In genomic region chr6:111984081-111984480, GRCh38 we compare ENCODE assay signal across 18 cellular contexts.
DNase-seq lines count a peak whose midpoint lies in the region; ATAC-seq, FAIRE-seq and TF ChIP-seq lines count a peak whose summit lies in the region.
"Had no signal": no experiment of that assay in that cellular context is flagged by ENCODE, and none has a peak within 500 bp of the region (broad histone marks: within the 10 kb centered on the region; RNA-seq: fewer than 3 reads in every experiment).

No MANE protein-coding gene starts in this region.

- no peak overlapping the region for H3K9ac ChIP-seq in trophoblast cell (ENCODE audit: low read length)
- no peak overlapping the region for H3K9ac ChIP-seq in HepG2 (ENCODE audit: insufficient read depth, low read depth, low read length)

- BruUV-seq in Calu3 (replicated peaks; lab: Mats Ljungman, UMichigan), result no TSS peak
- BruUV-seq in HepG2 (replicated peaks; lab: Mats Ljungman, UMichigan), result no TSS peak

- H3K4ac ChIP-seq in trophoblast cell (ENCODE audit: low read depth, low read length), result peak overlapping the region; percentile 73

- H3K27ac ChIP-seq in CD4-positive, CD25-positive, alpha-beta regulatory T cell (ENCODE audit: insufficient read depth, low read length, poor library complexity, severe bottlenecking), result no peak overlapping the region
- H3K27ac ChIP-seq in trophoblast cell (ENCODE audit: low read depth, low read length) (peak overlapping the region; percentile 86), lower lobe of right lung (no peak overlapping the region), HepG2 (ENCODE audit: extremely low read length, insufficient read depth, low read length) (no peak overlapping the region)
- H3K27ac ChIP-seq: neutrophil, thoracic aorta had no signal

- H3K14ac ChIP-seq in trophoblast cell (ENCODE audit: low read length), result peak overlapping the region; percentile 87

- peak overlapping the region; percentile 61 for H4K8ac ChIP-seq in trophoblast cell (ENCODE audit: low read depth, low read length)

- H3K4me2 ChIP-seq in trophoblast cell (ENCODE audit: low read length), result no peak overlapping the region
- no peak overlapping the region for H3K4me2 ChIP-seq in HepG2 (ENCODE audit: low read depth, low read length)

- DNase-seq in CD4-positive, CD25-positive, alpha-beta regulatory T cell, result no peak
- DNase-seq in Calu3, result no peak
- peak; percentile 53 for DNase-seq in activated naive CD8-positive, alpha-beta T cell treated with anti-CD3 and anti-CD28 coated beads, Interleukin-2, amount 50 U/mL, for 24 hours
- DNase-seq in trophoblast cell, result no peak
- no peak for DNase-seq in immature natural killer cell
- no peak for DNase-seq in lower lobe of right lung
- no peak for DNase-seq in HepG2 (ENCODE audit: low spot score)
- DNase-seq: anterior cingulate cortex; COR-L47; effector memory CD4-positive, alpha-beta T cell; islet precursor cell; NCI-H1930; NCI-H510A treated with DMSO at 0.1 percent for 48 hours; SHP77 had no signal

- TF ChIP-seq CTCF in Calu3 (IDR thresholded peaks at IDR 0.05; ENCODE audit: unreplicated experiment) (no peak), lower lobe of right lung (IDR thresholded peaks at IDR 0.05) (no peak), HepG2 (CRISPR knock-in tag; IDR thresholded peaks at IDR 0.05) (no peak)

- CTCF ChIA-PET in Calu3 (lab: Charles Lee), result interaction anchor here (0.9 kb wide), 1 partner anchor 43 kb away, joined by 3 read pairs; no protein-coding TSS in a partner anchor
- CTCF ChIA-PET in HepG2 (lab: Yijun Ruan, JAX; ENCODE audit: low intra/inter-chr PET ratio, low total read pairs), result no interaction called here

- H3K4me1 ChIP-seq in CD4-positive, CD25-positive, alpha-beta regulatory T cell (ENCODE audit: control insufficient read depth, insufficient read depth, low read length, poor library complexity, severe bottlenecking), result peaks cover 39% of the 10 kb centered on the region
- H3K4me1 ChIP-seq in trophoblast cell (ENCODE audit: control insufficient read depth in 1 of 2, insufficient read depth in 2 of 2, low read length in 2 of 2) (peaks cover 9 to 25% of the 10 kb centered on the region in 2 experiments), lower lobe of right lung (peaks cover 6% of the 10 kb centered on the region), HepG2 (ENCODE audit: insufficient read depth, low read length) (no peaks in the 10 kb centered on the region)

- H3K4me3 Mint-ChIP-seq in CD4-positive, CD25-positive, alpha-beta regulatory T cell, result peak overlapping the region in 1 of 4 donors; percentile 52
- H3K4me3 Mint-ChIP-seq in Calu3 (ENCODE audit: low read depth, unreplicated experiment) (no peak overlapping the region), immature natural killer cell (no peak overlapping the region)
- no peak overlapping the region for H3K4me3 Mint-ChIP-seq in activated naive CD8-positive, alpha-beta T cell treated with anti-CD3 and anti-CD28 coated beads, Interleukin-2, amount 50 U/mL, for 24 hours
- H3K4me3 Mint-ChIP-seq: T-helper 1 cell treated with Interleukin-12 subunit alpha and Interleukin-12 subunit beta and Interleukin-4 antibody, amounts not matched to agents 30 μg/mL and 1 μg/mL, for 36 hours had no signal

- no peaks in the 10 kb centered on the region for H3K9me3 ChIP-seq in CD4-positive, CD25-positive, alpha-beta regulatory T cell (ENCODE audit: control insufficient read depth in 2 of 2, low read length in 2 of 2)
- peaks cover 3% of the 10 kb centered on the region for H3K9me3 ChIP-seq in trophoblast cell (ENCODE audit: insufficient read depth, low read depth, low read length)
- no peaks in the 10 kb centered on the region for H3K9me3 ChIP-seq in lower lobe of right lung
- no peaks in the 10 kb centered on the region for H3K9me3 ChIP-seq in HepG2 (ENCODE audit: low read length)
- H3K9me3 ChIP-seq: neutrophil, thoracic aorta had no signal

- peak overlapping the region; percentile 98 for H2AK5ac ChIP-seq in trophoblast cell (ENCODE audit: low read length)

- TF ChIP-seq POLR2A in HepG2 (IDR thresholded peaks at IDR 0.05; ENCODE audit: insufficient read depth in 1 of 2, low read depth in 2 of 2, low read length in 2 of 2), result no peak

- H3K4me1 Mint-ChIP-seq in CD4-positive, CD25-positive, alpha-beta regulatory T cell, result peaks cover 4 to 87% (median 36%) of the 10 kb centered on the region in 4 donors
- peaks cover 35% of the 10 kb centered on the region for H3K4me1 Mint-ChIP-seq in Calu3 (ENCODE audit: low read depth, unreplicated experiment)
- H3K4me1 Mint-ChIP-seq in activated naive CD8-positive, alpha-beta T cell treated with anti-CD3 and anti-CD28 coated beads, Interleukin-2, amount 50 U/mL, for 24 hours, result peaks cover 66% of the 10 kb centered on the region
- peaks cover 46 to 60% of the 10 kb centered on the region in 2 donors for H3K4me1 Mint-ChIP-seq in immature natural killer cell

- POLR2A ChIA-PET in HepG2 (lab: Yijun Ruan, JAX), result no interaction called here

- H3K27ac Mint-ChIP-seq in CD4-positive, CD25-positive, alpha-beta regulatory T cell, result peak overlapping the region; percentile 38 to 87 (median 60)
- peak overlapping the region; percentile 70 for H3K27ac Mint-ChIP-seq in Calu3 (ENCODE audit: unreplicated experiment)
- peak overlapping the region; percentile 96 for H3K27ac Mint-ChIP-seq in activated naive CD8-positive, alpha-beta T cell treated with anti-CD3 and anti-CD28 coated beads, Interleukin-2, amount 50 U/mL, for 24 hours
- peak overlapping the region in 3 of 6 donors; percentile 33 to 80 (median 52) for H3K27ac Mint-ChIP-seq in immature natural killer cell
- H3K27ac Mint-ChIP-seq: T-helper 1 cell treated with Interleukin-12 subunit alpha and Interleukin-12 subunit beta and Interleukin-4 antibody, amounts not matched to agents 30 μg/mL and 1 μg/mL, for 36 hours had no signal

- no peak overlapping the region for H4K12ac ChIP-seq in trophoblast cell (ENCODE audit: low read depth, low read length)

- TF ChIP-seq EP300 in HepG2 (IDR thresholded peaks at IDR 0.05; ENCODE audit: low read depth in 2 of 2, low read length in 2 of 2), result no peak
- TF ChIP-seq EP300 in HepG2 (CRISPR knock-in tag; IDR thresholded peaks at IDR 0.05; ENCODE audit: borderline replicate concordance), result no peak

- no peak for FAIRE-seq in HepG2 (lab: Jason Lieb, UNC)

- H3K79me2 ChIP-seq in trophoblast cell (ENCODE audit: control insufficient read depth, insufficient read depth, low read length, poor library complexity) (peaks cover 14% of the 10 kb centered on the region), HepG2 (ENCODE audit: insufficient read depth, low read length) (no peaks in the 10 kb centered on the region)

- intact Hi-C loops in Calu3 (cut with micrococcal nuclease; ENCODE audit: unreplicated experiment), result no loop called here
- intact Hi-C loops in lower lobe of right lung (cut with DNase I), result no loop called here
- intact Hi-C loops in HepG2 (cut with micrococcal nuclease; ENCODE audit: unreplicated experiment), result no loop called here

- peaks cover 42% of the 10 kb centered on the region for H3K79me1 ChIP-seq in trophoblast cell (ENCODE audit: low read length)

- in situ Hi-C loops in HepG2 (cut with HindIII; ENCODE audit: extremely low pct_ligation_motif_present, low pct_unique_long_range_greater_than_20kb), result no loop called here

- no peak overlapping the region for H3K4me3 ChIP-seq in CD4-positive, CD25-positive, alpha-beta regulatory T cell (ENCODE audit: low read depth, low read length)
- no peak overlapping the region for H3K4me3 ChIP-seq in trophoblast cell (ENCODE audit: low read depth, low read length)
- no peak overlapping the region for H3K4me3 ChIP-seq in lower lobe of right lung
- H3K4me3 ChIP-seq in HepG2 (replicated peaks in 1 of 3; ENCODE audit: insufficient read depth in 1 of 3, low read depth in 2 of 3, low read length in 3 of 3), result no peak overlapping the region
- H3K4me3 ChIP-seq: thoracic aorta had no signal

- H2BK120ac ChIP-seq in trophoblast cell (ENCODE audit: insufficient read depth, low read length, poor library complexity), result peak overlapping the region; percentile 99

- no peak for TF ChIP-seq RAD21 in HepG2 (CRISPR knock-in tag; IDR thresholded peaks at IDR 0.05)

- peak overlapping the region; percentile 99 for H4K91ac ChIP-seq in trophoblast cell (ENCODE audit: low read depth, low read length)

- H2BK5ac ChIP-seq in trophoblast cell (ENCODE audit: low read depth, low read length, poor library complexity), result peak overlapping the region; percentile 96

- H3K27me3 Mint-ChIP-seq in CD4-positive, CD25-positive, alpha-beta regulatory T cell, result no peaks in the 10 kb centered on the region
- H3K27me3 Mint-ChIP-seq in Calu3 (ENCODE audit: unreplicated experiment) (no peaks in the 10 kb centered on the region), immature natural killer cell (ENCODE audit: low read depth in 3 of 3) (peaks cover 0 to 4% (median 3%) of the 10 kb centered on the region in 3 donors)
- no peaks in the 10 kb centered on the region for H3K27me3 Mint-ChIP-seq in activated naive CD8-positive, alpha-beta T cell treated with anti-CD3 and anti-CD28 coated beads, Interleukin-2, amount 50 U/mL, for 24 hours

- H2AFZ ChIP-seq in trophoblast cell (ENCODE audit: insufficient read depth, low read length, poor library complexity), result peak overlapping the region; percentile 17
- H2AFZ ChIP-seq in HepG2 (ENCODE audit: low read length), result no peak overlapping the region

- no peaks in the 10 kb centered on the region for H3K36me3 ChIP-seq in CD4-positive, CD25-positive, alpha-beta regulatory T cell (ENCODE audit: control insufficient read depth, insufficient read depth, low read length)
- no peaks in the 10 kb centered on the region for H3K36me3 ChIP-seq in trophoblast cell (ENCODE audit: control insufficient read depth in 1 of 2, insufficient read depth in 2 of 2, low read length in 2 of 2)
- no peaks in the 10 kb centered on the region for H3K36me3 ChIP-seq in lower lobe of right lung
- H3K36me3 ChIP-seq in HepG2 (replicated peaks in 1 of 2; ENCODE audit: control insufficient read depth in 1 of 2, insufficient read depth in 2 of 2, low read length in 2 of 2), result no peaks in the 10 kb centered on the region
- H3K36me3 ChIP-seq: neutrophil, thoracic aorta had no signal

- no CpG with 5 or more reads among the region's 4 CpGs for WGBS in trophoblast cell (ENCODE audit: extremely low coverage, insufficient coverage, insufficient read length)
- WGBS in HepG2 (ENCODE audit: low lambda C conversion rate), result 40% methylated on average over 4 of the region's 4 CpGs

- H3K27me3 ChIP-seq in CD4-positive, CD25-positive, alpha-beta regulatory T cell (ENCODE audit: control insufficient read depth, insufficient read depth, low read length), result no peaks in the 10 kb centered on the region
- H3K27me3 ChIP-seq in trophoblast cell (ENCODE audit: insufficient read depth, low read length) (no peaks in the 10 kb centered on the region), lower lobe of right lung (ENCODE audit: low read depth) (no peaks in the 10 kb centered on the region), HepG2 (ENCODE audit: control insufficient read depth in 1 of 2, insufficient read depth in 2 of 2, low read length in 2 of 2) (no peaks in the 10 kb centered on the region)
- H3K27me3 ChIP-seq: neutrophil had no signal

- peaks cover 10% of the 10 kb centered on the region for H3K36me3 Mint-ChIP-seq in CD4-positive, CD25-positive, alpha-beta regulatory T cell
- peaks cover 6% of the 10 kb centered on the region for H3K36me3 Mint-ChIP-seq in Calu3 (ENCODE audit: insufficient read depth, unreplicated experiment)
- peaks cover 3% of the 10 kb centered on the region for H3K36me3 Mint-ChIP-seq in activated naive CD8-positive, alpha-beta T cell treated with anti-CD3 and anti-CD28 coated beads, Interleukin-2, amount 50 U/mL, for 24 hours (ENCODE audit: low read depth)
- H3K36me3 Mint-ChIP-seq in immature natural killer cell, result no peaks in the 10 kb centered on the region

- H3K23ac ChIP-seq in trophoblast cell (ENCODE audit: low read length), result no peak overlapping the region

- no peaks in the 10 kb centered on the region for H4K20me1 ChIP-seq in HepG2 (ENCODE audit: insufficient read depth, low read length)

- peak overlapping the region; percentile 93 for H3K18ac ChIP-seq in trophoblast cell (ENCODE audit: low read length)

- H2BK12ac ChIP-seq in trophoblast cell (ENCODE audit: low read length), result peak overlapping the region; percentile 97

- peaks cover 0 to 2% (median 0%) of the 10 kb centered on the region in 7 donors for H3K9me3 Mint-ChIP-seq in CD4-positive, CD25-positive, alpha-beta regulatory T cell
- H3K9me3 Mint-ChIP-seq in Calu3 (ENCODE audit: low read depth, unreplicated experiment) (peaks cover 3% of the 10 kb centered on the region), immature natural killer cell (peaks cover 0 to 2% (median 0%) of the 10 kb centered on the region in 6 donors)
- peaks cover 10% of the 10 kb centered on the region for H3K9me3 Mint-ChIP-seq in activated naive CD8-positive, alpha-beta T cell treated with anti-CD3 and anti-CD28 coated beads, Interleukin-2, amount 50 U/mL, for 24 hours
- H3K9me3 Mint-ChIP-seq: T-helper 1 cell treated with Interleukin-12 subunit alpha and Interleukin-12 subunit beta and Interleukin-4 antibody, amounts not matched to agents 30 μg/mL and 1 μg/mL, for 36 hours had no signal

- no peak for ATAC-seq in CD4-positive, CD25-positive, alpha-beta regulatory T cell (ENCODE audit: low read depth in 2 of 2)
- peak; percentile 72 for ATAC-seq in activated naive CD8-positive, alpha-beta T cell treated with anti-CD3 and anti-CD28 coated beads, Interleukin-2, amount 50 U/mL, for 24 hours
- ATAC-seq in lower lobe of right lung, result no peak
- ATAC-seq in HepG2, result no peak
- ATAC-seq in GM21526 (IDR thresholded peaks at IDR 0.05; ENCODE audit: low FRiP score, unreplicated experiment), result no peak
